In genomic region chr17:4522661-4523060, GRCh38 we compare ENCODE assay signal across 20 cellular contexts. TPM values are rescaled to one million over a fixed set of nuclear protein-coding genes. Genes with fewer than 3 reads are reported as not detected.
DNase-seq lines count a peak whose midpoint lies in the region; ATAC-seq, FAIRE-seq and TF ChIP-seq lines count a peak whose summit lies in the region.
"Had no signal": no experiment of that assay in that cellular context is flagged by ENCODE, and none has a peak within 500 bp of the region (broad histone marks: within the 10 kb centered on the region; RNA-seq: fewer than 3 reads in every experiment).

No MANE protein-coding gene starts in this region.

- POLR2A ChIA-PET in activated CD4-positive, alpha-beta T cell treated with anti-CD3 and anti-CD28 coated beads for 36 hours (lab: Charles Lee) = no interaction called here

- no peak for TF ChIP-seq POLR2A in stomach (IDR thresholded peaks at IDR 0.05)

- no peak for ATAC-seq in lung (ENCODE audit: insufficient read depth, low FRiP score)
- ATAC-seq in activated CD4-positive, alpha-beta T cell treated with anti-CD3 and anti-CD28 coated beads for 36 hours = no peak
- ATAC-seq: left lobe of liver had no signal

- H3K9ac ChIP-seq in OCI-LY1 (ENCODE audit: low read length) = no peak overlapping the region

- peaks cover 8% of the 10 kb centered on the region for H3K27me3 Mint-ChIP-seq in endothelial cell (ENCODE audit: unreplicated experiment)
- no peaks in the 10 kb centered on the region for H3K27me3 Mint-ChIP-seq in activated CD4-positive, alpha-beta T cell treated with anti-CD3 and anti-CD28 coated beads for 36 hours

- H3K9me2 ChIP-seq in OCI-LY1 (ENCODE audit: low read depth, low read length) = no peaks in the 10 kb centered on the region

- H3K79me2 ChIP-seq in OCI-LY1 (ENCODE audit: insufficient read depth, low read length) = no peaks in the 10 kb centered on the region

- H3K27ac ChIP-seq in OCI-LY1 (ENCODE audit: low read depth, low read length, poor library complexity, severe bottlenecking) = peak overlapping the region; percentile 50
- peak overlapping the region; percentile 38 to 47 for H3K27ac ChIP-seq in lung (ENCODE audit: low read depth in 1 of 2, low read length in 1 of 2)
- H3K27ac ChIP-seq in stomach = peak overlapping the region; percentile 52 to 88 (median 80)
- H3K27ac ChIP-seq: ascending aorta, prostate gland had no signal

- WGBS in lung, 2 donors = 69 to 86% methylated on average over 6 of the region's 6 CpGs
- WGBS in stomach, 5 donors = 81 to 88% (median 86%) methylated on average over 6 of the region's 6 CpGs

- H3K4me3 ChIP-seq in OCI-LY1 (ENCODE audit: low read depth, low read length, poor library complexity, severe bottlenecking) = no peak overlapping the region
- no peak overlapping the region for H3K4me3 ChIP-seq in lung
- H3K4me3 ChIP-seq in stomach = no peak overlapping the region
- H3K4me3 ChIP-seq: ascending aorta, prostate gland had no signal

- DNase-seq in endothelial cell (ENCODE audit: low spot score) (no peak), lung (ENCODE audit: low spot score) (no peak), stomach (no peak), NCI-H2029 (lab: John Stamatoyannopoulos, UW) (no peak), HTR-8/SVneo (ENCODE audit: insufficient read length, low spot score) (no peak)
- DNase-seq in activated CD4-positive, alpha-beta T cell treated with anti-CD3 and anti-CD28 coated beads for 36 hours = no peak
- no peak for DNase-seq in activated naive CD4-positive, alpha-beta T cell treated with anti-CD3 and anti-CD28 coated beads, Interleukin-2, amount 50 U/mL, for 16 hours
- DNase-seq: activated CD4-positive, alpha-beta T cell treated with anti-CD3 and anti-CD28 coated beads, Interleukin-2, amount 10 ng/mL, durations not matched to agents 24 days and 14 days; activated CD8-positive, alpha-beta memory T cell treated with anti-CD3 and anti-CD28 coated beads, Interleukin-2, amount 50 U/mL, for 48 hours; foreskin fibroblast; GOT3; NCI-H1436 had no signal

- no peaks in the 10 kb centered on the region for H4K20me1 ChIP-seq in OCI-LY1 (ENCODE audit: insufficient read depth, low read length)

- peaks cover 65% of the 10 kb centered on the region for H3K4me1 Mint-ChIP-seq in endothelial cell (ENCODE audit: unreplicated experiment)
- H3K4me1 Mint-ChIP-seq in activated CD4-positive, alpha-beta T cell treated with anti-CD3 and anti-CD28 coated beads for 36 hours = no peaks in the 10 kb centered on the region
- H3K4me1 Mint-ChIP-seq: activated CD4-positive, alpha-beta T cell treated with anti-CD3 and anti-CD28 coated beads, Interleukin-2, amount 10 ng/mL, durations not matched to agents 24 days and 14 days had no signal

- peak overlapping the region; percentile 54 for H3K4me3 Mint-ChIP-seq in endothelial cell (ENCODE audit: unreplicated experiment)
- H3K4me3 Mint-ChIP-seq in activated CD4-positive, alpha-beta T cell treated with anti-CD3 and anti-CD28 coated beads for 36 hours = no peak overlapping the region
- H3K4me3 Mint-ChIP-seq: activated CD4-positive, alpha-beta T cell treated with anti-CD3 and anti-CD28 coated beads, Interleukin-2, amount 10 ng/mL, durations not matched to agents 24 days and 14 days; type B pancreatic cell had no signal

- intact Hi-C loops in stomach (cut with DNase I; ENCODE audit: low total_unique reads) = no loop called here
- intact Hi-C loops in activated CD4-positive, alpha-beta T cell treated with anti-CD3 and anti-CD28 coated beads for 36 hours (cut with DNase I, micrococcal nuclease) = no loop called here

- H3K36me3 ChIP-seq in OCI-LY1 (ENCODE audit: insufficient read depth, low read length) = no peaks in the 10 kb centered on the region
- H3K36me3 ChIP-seq in lung (ENCODE audit: control insufficient read depth in 2 of 2, insufficient read depth in 2 of 2, low read length in 2 of 2) = peaks cover 0 to 4% of the 10 kb centered on the region in 2 donors
- peaks cover 0 to 23% (median 3%) of the 10 kb centered on the region in 4 donors for H3K36me3 ChIP-seq in stomach
- H3K36me3 ChIP-seq: ascending aorta, prostate gland had no signal

- H2AFZ ChIP-seq in OCI-LY1 (ENCODE audit: low read length) = no peak overlapping the region

- H3K9me3 Mint-ChIP-seq in endothelial cell (ENCODE audit: unreplicated experiment) = no peaks in the 10 kb centered on the region
- no peaks in the 10 kb centered on the region for H3K9me3 Mint-ChIP-seq in activated CD4-positive, alpha-beta T cell treated with anti-CD3 and anti-CD28 coated beads for 36 hours (ENCODE audit: low read depth)
- H3K9me3 Mint-ChIP-seq: activated CD4-positive, alpha-beta T cell treated with anti-CD3 and anti-CD28 coated beads, Interleukin-2, amount 10 ng/mL, durations not matched to agents 24 days and 14 days; type B pancreatic cell had no signal

- H3K36me3 Mint-ChIP-seq in endothelial cell (ENCODE audit: low read depth, unreplicated experiment) = peaks cover 57% of the 10 kb centered on the region
- no peaks in the 10 kb centered on the region for H3K36me3 Mint-ChIP-seq in activated CD4-positive, alpha-beta T cell treated with anti-CD3 and anti-CD28 coated beads for 36 hours (ENCODE audit: low read depth)
- H3K36me3 Mint-ChIP-seq: type B pancreatic cell had no signal

- CTCF ChIA-PET in activated CD4-positive, alpha-beta T cell treated with anti-CD3 and anti-CD28 coated beads for 36 hours (lab: Charles Lee) = no interaction called here

- H3F3A ChIP-seq in OCI-LY1 (ENCODE audit: insufficient read depth, low read length) = no peaks in the 10 kb centered on the region

- no peak for TF ChIP-seq EP300 in stomach (IDR thresholded peaks at IDR 0.05)

- no peaks in the 10 kb centered on the region for H3K27me3 ChIP-seq in OCI-LY1 (ENCODE audit: insufficient read depth, low read length)
- no peaks in the 10 kb centered on the region for H3K27me3 ChIP-seq in lung (ENCODE audit: control insufficient read depth, insufficient read depth)
- H3K27me3 ChIP-seq in stomach = no peaks in the 10 kb centered on the region
- H3K27me3 ChIP-seq: ascending aorta had no signal

- H3K4me1 ChIP-seq in OCI-LY1 (ENCODE audit: insufficient read depth, low read length, severe bottlenecking) = peaks cover 28% of the 10 kb centered on the region
- H3K4me1 ChIP-seq in lung (ENCODE audit: control insufficient read depth in 2 of 2, insufficient read depth in 2 of 2, low read length in 2 of 2) = peaks cover 0 to 32% of the 10 kb centered on the region in 2 donors
- H3K4me1 ChIP-seq in stomach = peaks cover 33 to 52% (median 42%) of the 10 kb centered on the region in 4 donors
- H3K4me1 ChIP-seq: prostate gland had no signal

- no peak overlapping the region for H3K4me2 ChIP-seq in OCI-LY1 (ENCODE audit: low read length)

- no peak overlapping the region for H3K27ac Mint-ChIP-seq in endothelial cell (ENCODE audit: unreplicated experiment)
- H3K27ac Mint-ChIP-seq in activated CD4-positive, alpha-beta T cell treated with anti-CD3 and anti-CD28 coated beads for 36 hours = no peak overlapping the region
- H3K27ac Mint-ChIP-seq: activated CD4-positive, alpha-beta T cell treated with anti-CD3 and anti-CD28 coated beads, Interleukin-2, amount 10 ng/mL, durations not matched to agents 24 days and 14 days; type B pancreatic cell had no signal

- H3K9me3 ChIP-seq in OCI-LY1 (ENCODE audit: low read length) (no peaks in the 10 kb centered on the region), lung (ENCODE audit: control insufficient read depth in 2 of 2, insufficient read depth in 1 of 2, low read length in 1 of 2) (no peaks in the 10 kb centered on the region), stomach (no peaks in the 10 kb centered on the region)
- H3K9me3 ChIP-seq: ascending aorta, prostate gland had no signal

- TF ChIP-seq CTCF in OCI-LY1 (IDR thresholded peaks at IDR 0.05; ENCODE audit: low read length) (no peak), endothelial cell (IDR thresholded peaks at IDR 0.05; ENCODE audit: unreplicated experiment) (no peak), lung (IDR thresholded peaks at IDR 0.05; ENCODE audit: control extremely low read depth, extremely low read depth) (no peak), stomach (IDR thresholded peaks at IDR 0.05) (no peak)

- FAIRE-seq in HTR-8/SVneo (lab: Jason Lieb, UNC) = no peak
- FAIRE-seq: RCC 7860 had no signal

RNA-seq across cellular contexts. Expression of gene SPNS2, which starts 24.0 kb away (rescaled TPM):
- total RNA-seq in endothelial cell (ENCODE audit: unreplicated experiment) (187 TPM), lung (10 to 100 TPM; 26.8 to 32.1 TPM), stomach (10 to 100 TPM in 4 of 5 donors, 1 to 10 TPM in 1; 4.1 to 67.7 (median 27.7) TPM)
- polyA plus RNA-seq in lung (10 to 100 TPM; 53.0 to 60.1 TPM), stomach (10 to 100 TPM; 13.7 to 30.0 (median 20.3) TPM)
- under 1 TPM; 0.07 to 0.37 TPM for total RNA-seq in activated CD4-positive, alpha-beta T cell treated with anti-CD3 and anti-CD28 coated beads for 36 hours

RNA-seq across cellular contexts. Expression of gene MYBBP1A, which starts 32.5 kb away (rescaled TPM):
- 32.4 TPM for total RNA-seq in endothelial cell (ENCODE audit: unreplicated experiment)
- total RNA-seq in lung = 10 to 100 TPM; 21.2 to 71.7 TPM
- polyA plus RNA-seq in lung = 10 to 100 TPM; 34.2 to 34.7 TPM
- 100 to 1,000 TPM in 2 of 5 donors, 10 to 100 TPM in 3; 38.6 to 237 (median 73.2) TPM for total RNA-seq in stomach
- polyA plus RNA-seq in stomach = 10 to 100 TPM; 14.1 to 32.2 (median 21.5) TPM
- total RNA-seq in activated CD4-positive, alpha-beta T cell treated with anti-CD3 and anti-CD28 coated beads for 36 hours = 100 to 1,000 TPM in 1 of 2 experiments, 10 to 100 TPM in 1; 97.7 to 144 TPM

RNA-seq across cellular contexts. Expression of gene GGT6, which starts 37.7 kb away (rescaled TPM):
- total RNA-seq in endothelial cell (ENCODE audit: unreplicated experiment) (not detected), lung (10 to 100 TPM in 1 of 2 donors, 1 to 10 TPM in 1; 8.8 to 12.3 TPM), stomach (100 to 1,000 TPM in 1 of 5 donors, 10 to 100 TPM in 3, 1 to 10 TPM in 1; 5.8 to 147 (median 11.6) TPM)
- polyA plus RNA-seq in lung (1 to 10 TPM; 2.8 to 6.1 TPM), stomach (10 to 100 TPM in 2 of 3 donors, 1 to 10 TPM in 1; 4.4 to 22.2 (median 18.8) TPM)
- total RNA-seq in activated CD4-positive, alpha-beta T cell treated with anti-CD3 and anti-CD28 coated beads for 36 hours = not detected
- total RNA-seq: activated CD4-positive, alpha-beta T cell treated with anti-CD3 and anti-CD28 coated beads, Interleukin-2, amount 10 ng/mL, durations not matched to agents 24 days and 14 days; ascending aorta; M059J; myocyte had no signal
